In the genomic region with DNA sequence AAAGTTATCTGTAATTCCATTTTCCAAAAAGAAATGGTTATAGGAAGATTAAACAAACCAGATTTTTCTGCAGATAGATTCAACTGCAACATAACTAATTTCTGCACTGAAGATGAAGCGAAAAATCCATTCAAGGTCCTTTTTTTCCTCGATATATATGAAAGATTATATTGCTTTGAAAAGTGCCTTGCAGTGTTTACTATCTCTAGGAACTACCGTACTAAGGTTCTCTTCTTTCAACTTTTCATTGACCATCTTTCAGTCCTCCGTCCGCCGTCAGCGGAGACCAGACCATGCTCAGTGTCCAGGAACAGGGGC, we compare ENCODE assay signal across 8 cellular contexts. TPM values are rescaled to one million over a fixed set of nuclear protein-coding genes. Genes with fewer than 3 reads are reported as not detected.
DNase-seq lines count a peak whose midpoint lies in the region; ATAC-seq, FAIRE-seq and TF ChIP-seq lines count a peak whose summit lies in the region.

No MANE protein-coding gene starts in this region.

- peaks cover 22% of the 10 kb centered on the region for H3K27me3 Mint-ChIP-seq in activated CD4-positive, alpha-beta T cell treated with anti-CD3 and anti-CD28 coated beads, Interleukin-2, amount 10 ng/mL, durations not matched to agents 7 days and 5 days

- H2AFZ ChIP-seq in HepG2 (ENCODE audit: low read length) = no peak overlapping the region

- no peak for TF ChIP-seq RAD21 in HepG2 (CRISPR knock-in tag; IDR thresholded peaks at IDR 0.05)

- no peak for DNase-seq in activated CD4-positive, alpha-beta T cell treated with anti-CD3 and anti-CD28 coated beads, Interleukin-2, amount 10 ng/mL, durations not matched to agents 7 days and 5 days
- DNase-seq in activated CD4-positive, alpha-beta T cell treated with anti-CD3 and anti-CD28 coated beads, Interleukin-2, amount 50 U/mL, for 4 hours = no peak
- DNase-seq in ascending aorta (ENCODE audit: low spot score in 2 of 2) (no peak), HepG2 (ENCODE audit: low spot score) (no peak), thoracic aorta (ENCODE audit: low spot score) (no peak), sciatic nerve (ENCODE audit: low spot score) (no peak), NCI-H2227 treated with DMSO at 0.1 percent for 48 hours (lab: John Stamatoyannopoulos, UW) (no peak), occipital lobe (lab: John Stamatoyannopoulos, UW) (no peak)

- peaks cover 19% of the 10 kb centered on the region for H3K4me1 Mint-ChIP-seq in activated CD4-positive, alpha-beta T cell treated with anti-CD3 and anti-CD28 coated beads, Interleukin-2, amount 10 ng/mL, durations not matched to agents 7 days and 5 days

- peak overlapping the region; percentile 80 to 86 for H3K27ac ChIP-seq in ascending aorta
- peak overlapping the region; percentile 71 for H3K27ac ChIP-seq in HepG2 (ENCODE audit: extremely low read length, insufficient read depth, low read length)
- peak overlapping the region; percentile 78 to 84 for H3K27ac ChIP-seq in thoracic aorta

- in situ Hi-C loops in HepG2 (cut with HindIII; ENCODE audit: extremely low pct_ligation_motif_present, low pct_unique_long_range_greater_than_20kb) = no loop called here

- BruUV-seq in HepG2 (replicated peaks; lab: Mats Ljungman, UMichigan) = no TSS peak

- H3K4me2 ChIP-seq in HepG2 (ENCODE audit: low read depth, low read length) = peak overlapping the region; percentile 98

- H4K20me1 ChIP-seq in HepG2 (ENCODE audit: insufficient read depth, low read length) = peaks cover 6% of the 10 kb centered on the region; the same call in 1 of the 2 replicates

- peaks cover 3% of the 10 kb centered on the region for H3K9me3 Mint-ChIP-seq in activated CD4-positive, alpha-beta T cell treated with anti-CD3 and anti-CD28 coated beads, Interleukin-2, amount 10 ng/mL, durations not matched to agents 7 days and 5 days

- POLR2A ChIA-PET in activated CD4-positive, alpha-beta T cell treated with anti-CD3 and anti-CD28 coated beads, Interleukin-2, amount 10 ng/mL, durations not matched to agents 7 days and 5 days (lab: Charles Lee) = no interaction called here
- POLR2A ChIA-PET in HepG2 (lab: Yijun Ruan, JAX) = interaction anchor here (0.5 kb wide), 1 partner anchor 513 kb away, joined by 5 read pairs; no protein-coding TSS in a partner anchor

- peaks cover 0 to 13% of the 10 kb centered on the region in 2 donors for H3K4me1 ChIP-seq in ascending aorta
- H3K4me1 ChIP-seq in HepG2 (ENCODE audit: insufficient read depth, low read length) = peaks cover 38% of the 10 kb centered on the region
- H3K4me1 ChIP-seq in thoracic aorta (ENCODE audit: control insufficient read depth in 1 of 2, low read depth in 2 of 2) = peaks cover 20 to 32% of the 10 kb centered on the region in 2 donors

- no peak for FAIRE-seq in HepG2 (lab: Jason Lieb, UNC)

- H3K36me3 ChIP-seq in ascending aorta = peaks cover 0 to 9% of the 10 kb centered on the region in 2 donors
- H3K36me3 ChIP-seq in HepG2 (replicated peaks in 1 of 2; ENCODE audit: control insufficient read depth in 1 of 2, insufficient read depth in 2 of 2, low read length in 2 of 2) = peaks cover 7 to 11% of the 10 kb centered on the region in 2 experiments; a peak in 4 of 5 replicates
- peaks cover 1% of the 10 kb centered on the region for H3K36me3 ChIP-seq in thoracic aorta

- H3K27me3 ChIP-seq in ascending aorta (no peaks in the 10 kb centered on the region), HepG2 (ENCODE audit: control insufficient read depth in 1 of 2, insufficient read depth in 2 of 2, low read length in 2 of 2) (peaks cover 0 to 16% of the 10 kb centered on the region in 2 experiments; a peak in 1 of 5 replicates), thoracic aorta (replicated peaks; ENCODE audit: insufficient read depth) (no peaks in the 10 kb centered on the region)

- CTCF ChIA-PET in activated CD4-positive, alpha-beta T cell treated with anti-CD3 and anti-CD28 coated beads, Interleukin-2, amount 10 ng/mL, durations not matched to agents 7 days and 5 days (lab: Charles Lee) = no interaction called here
- CTCF ChIA-PET in HepG2 (lab: Yijun Ruan, JAX; ENCODE audit: low intra/inter-chr PET ratio, low total read pairs) = interaction anchor here (1.5 kb wide), 1 partner anchor 63 kb away, joined by 4 read pairs; no protein-coding TSS in a partner anchor

- H3K36me3 Mint-ChIP-seq in activated CD4-positive, alpha-beta T cell treated with anti-CD3 and anti-CD28 coated beads, Interleukin-2, amount 10 ng/mL, durations not matched to agents 7 days and 5 days (ENCODE audit: low read depth) = peaks cover 26% of the 10 kb centered on the region

- intact Hi-C loops in ascending aorta (cut with DNase I) (loop anchor here (2.0 kb wide), 1 partner anchor 62 kb away; the partner anchor contains the start of gene ABT1), HepG2 (cut with micrococcal nuclease; ENCODE audit: unreplicated experiment) (loop anchor here (2.0 kb wide), 1 partner anchor 52 kb away; no protein-coding TSS in a partner anchor), sciatic nerve (cut with DNase I) (no loop called here)

- no peak for ATAC-seq in HepG2
- ATAC-seq in thoracic aorta (ENCODE audit: insufficient number of reproducible peaks, low FRiP score, low read depth) = no peak
- ATAC-seq in sciatic nerve = no peak

- peaks cover 20% of the 10 kb centered on the region for H3K79me2 ChIP-seq in HepG2 (ENCODE audit: insufficient read depth, low read length)

- under 1% methylated on average over 7 of the region's 7 CpGs for WGBS in HepG2 (ENCODE audit: low lambda C conversion rate)

- H3K27ac Mint-ChIP-seq in activated CD4-positive, alpha-beta T cell treated with anti-CD3 and anti-CD28 coated beads, Interleukin-2, amount 10 ng/mL, durations not matched to agents 7 days and 5 days = peak overlapping the region; percentile 75

- H3K4me3 ChIP-seq in ascending aorta (peak overlapping the region; percentile 67 to 86), HepG2 (replicated peaks in 1 of 3; ENCODE audit: insufficient read depth in 1 of 3, low read depth in 2 of 3, low read length in 3 of 3) (peak overlapping the region; percentile 83 to 85 (median 83)), thoracic aorta (peak overlapping the region; percentile 78)

- no peak for TF ChIP-seq POLR2A in HepG2 (IDR thresholded peaks at IDR 0.05; ENCODE audit: insufficient read depth in 1 of 2, low read depth in 2 of 2, low read length in 2 of 2)

- peak overlapping the region; percentile 80 for H3K4me3 Mint-ChIP-seq in activated CD4-positive, alpha-beta T cell treated with anti-CD3 and anti-CD28 coated beads, Interleukin-2, amount 10 ng/mL, durations not matched to agents 7 days and 5 days

- H3K9me3 ChIP-seq in ascending aorta (no peaks in the 10 kb centered on the region), HepG2 (ENCODE audit: low read length) (no peaks in the 10 kb centered on the region), thoracic aorta (no peaks in the 10 kb centered on the region)

- peak overlapping the region; percentile 78 for H3K9ac ChIP-seq in HepG2 (ENCODE audit: insufficient read depth, low read depth, low read length)

- no peak for TF ChIP-seq CTCF in ascending aorta (IDR thresholded peaks at IDR 0.05)
- no peak for TF ChIP-seq CTCF in HepG2 (CRISPR knock-in tag; IDR thresholded peaks at IDR 0.05)
- TF ChIP-seq CTCF in thoracic aorta (IDR thresholded peaks at IDR 0.05) = no peak

- TF ChIP-seq EP300 in HepG2 (IDR thresholded peaks at IDR 0.05; ENCODE audit: low read depth in 2 of 2, low read length in 2 of 2) = no peak
- no peak for TF ChIP-seq EP300 in HepG2 (CRISPR knock-in tag; IDR thresholded peaks at IDR 0.05; ENCODE audit: borderline replicate concordance)

TF ChIP-seq in HepG2, 621 proteins besides CTCF, POLR2A, EP300 and RAD21 (continues in another document):
- TF ChIP-seq ZSCAN12 (CRISPR knock-in tag; IDR thresholded peaks at IDR 0.05) (0 out of 2 replicates have a peak, but pooled peaks have one; percentile 48), ZNF670 (CRISPR knock-in tag; IDR thresholded peaks at IDR 0.05; ENCODE audit: borderline replicate concordance) (no peak), ZNF883 (CRISPR knock-in tag; IDR thresholded peaks at IDR 0.05; ENCODE audit: not compliant biosample characterization) (peak; percentile 25)
- TF ChIP-seq, protein P1, sequence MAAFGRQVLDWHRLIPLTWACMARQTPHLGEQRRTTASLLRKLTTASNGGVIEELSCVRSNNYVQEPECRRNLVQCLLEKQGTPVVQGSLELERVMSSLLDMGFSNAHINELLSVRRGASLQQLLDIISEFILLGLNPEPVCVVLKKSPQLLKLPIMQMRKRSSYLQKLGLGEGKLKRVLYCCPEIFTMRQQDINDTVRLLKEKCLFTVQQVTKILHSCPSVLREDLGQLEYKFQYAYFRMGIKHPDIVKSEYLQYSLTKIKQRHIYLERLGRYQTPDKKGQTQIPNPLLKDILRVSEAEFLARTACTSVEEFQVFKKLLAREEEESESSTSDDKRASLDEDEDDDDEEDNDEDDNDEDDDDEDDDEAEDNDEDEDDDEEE (CRISPR knock-in tag; IDR thresholded peaks at IDR 0.05) = 0 out of 2 replicates have a peak, but pooled peaks have one; percentile 23

RNA-seq across cellular contexts. Expression of gene ZNF322, which starts 0.5 kb away (rescaled TPM):
- total RNA-seq in activated CD4-positive, alpha-beta T cell treated with anti-CD3 and anti-CD28 coated beads, Interleukin-2, amount 10 ng/mL, durations not matched to agents 7 days and 5 days = 1 to 10 TPM; 9.0 to 9.1 TPM
- total RNA-seq in ascending aorta (12.3 TPM), HepG2 (2016; rRNA removed; fragmentation: Illumina TruSeq; extraction: Trizol) (22.8 and 35.0 TPM in 2 replicates), thoracic aorta (10 to 100 TPM; 18.1 to 18.6 TPM), sciatic nerve (35.0 TPM), occipital lobe (46.5 TPM)
- total RNA-seq in HepG2 (2016; cell fraction: cytosol; rRNA removed; fragmentation: Illumina TruSeq; extraction: Trizol; ENCODE audit: low read depth) = 2.0 and 2.8 TPM in 2 replicates
- 22.8 and 33.7 TPM in 2 replicates for total RNA-seq in HepG2 (2016; cell fraction: insoluble cytoplasmic fraction; rRNA removed; fragmentation: Illumina TruSeq; extraction: Trizol)
- total RNA-seq in HepG2 (2016; cell fraction: membrane; rRNA removed; fragmentation: Illumina TruSeq; extraction: Trizol) = 10.6 and 11.6 TPM in 2 replicates
- 23.7 and 24.9 TPM in 2 replicates for total RNA-seq in HepG2 (2016; cell fraction: nucleus; rRNA removed; fragmentation: Illumina TruSeq; extraction: Trizol)
- polyA plus RNA-seq in HepG2 (2011; rRNA removed) = 8.3 and 8.5 TPM in 2 replicates
- 3.0 and 5.0 TPM in 2 replicates for polyA plus RNA-seq in HepG2 (2011; cell fraction: cytosol; rRNA removed)
- 11.1 and 13.3 TPM in 2 replicates for polyA plus RNA-seq in HepG2 (2011; cell fraction: nucleus; rRNA removed)
- 12.5 and 13.2 TPM in 2 replicates for polyA plus RNA-seq in HepG2 (2012)
- 0.60 and 0.61 TPM in 2 replicates for polyA plus RNA-seq in HepG2 (2016; cell fraction: cytosol; fragmentation: Illumina TruSeq; extraction: Trizol; ENCODE audit: low read depth)
- polyA plus RNA-seq in HepG2 (2016; cell fraction: insoluble cytoplasmic fraction; fragmentation: Illumina TruSeq; extraction: Trizol; ENCODE audit: low read depth) = 15.9 and 18.7 TPM in 2 replicates
- polyA plus RNA-seq in HepG2 (2016; cell fraction: membrane; fragmentation: Illumina TruSeq; extraction: Trizol; ENCODE audit: low read depth) = 2.9 and 3.1 TPM in 2 replicates
- 20.1 and 21.2 TPM in 2 replicates for polyA plus RNA-seq in HepG2 (2016; cell fraction: nucleus; fragmentation: Illumina TruSeq; extraction: Trizol; ENCODE audit: insufficient read depth, low read depth)
- 19.1 and 26.3 TPM in 2 replicates for polyA minus RNA-seq in HepG2 (2011; rRNA and poly(A)+ RNA removed; ENCODE audit: low replicate concordance)
- polyA minus RNA-seq in HepG2 (2011; cell fraction: cytosol; rRNA and poly(A)+ RNA removed) = 9.1 and 11.3 TPM in 2 replicates
- 35.5 and 35.9 TPM in 2 replicates for polyA minus RNA-seq in HepG2 (2011; cell fraction: nucleus; rRNA and poly(A)+ RNA removed)
